In the genomic region with DNA sequence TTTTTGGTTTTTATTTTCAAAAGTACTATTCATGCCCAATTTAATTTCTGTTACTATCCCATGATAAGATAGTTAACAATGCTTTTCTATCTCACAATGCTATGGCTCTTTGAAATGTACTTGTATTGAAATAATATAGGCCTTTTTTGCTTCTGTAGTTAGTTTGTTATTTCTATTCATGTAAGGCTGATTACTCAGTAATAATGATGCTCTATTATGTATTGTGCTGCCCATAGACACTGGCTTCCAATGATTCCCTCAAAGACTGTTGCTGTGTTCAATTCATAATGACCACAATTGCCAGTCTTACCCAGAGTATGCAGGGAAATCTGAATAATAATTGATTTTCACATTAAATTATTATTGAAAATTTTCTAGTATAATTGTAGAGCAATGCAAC, we compare ENCODE assay signal across 31 cellular contexts.
"Had no signal": no experiment of that assay in that cellular context is flagged by ENCODE, and none has a peak within 500 bp of the region (broad histone marks: within the 10 kb centered on the region; RNA-seq: fewer than 3 reads in every experiment).

No MANE protein-coding gene starts in this region.

- ATAC-seq: activated CD8-positive, alpha-beta T cell treated with anti-CD3 and anti-CD28 coated beads for 36 hours; activated naive CD4-positive, alpha-beta T cell treated with anti-CD3 and anti-CD28 coated beads, Interleukin-2, amount 50 U/mL, for 72 hours; activated T-cell treated with anti-CD3 and anti-CD28 coated beads, Interleukin-2, amount 50 U/mL, for 4 hours; activated T-cell treated with anti-CD3 and anti-CD28 coated beads, Interleukin-2, amount 50 U/mL, for 72 hours; activated T-helper 17 cell treated with anti-CD3 and anti-CD28 coated beads, Interleukin-2, amount 50 U/mL, for 72 hours; body of pancreas had no signal

- DNase-seq: activated B cell treated with CpG ODN at 0.5 μM for 24 hours; activated CD4-positive, alpha-beta memory T cell treated with anti-CD3 and anti-CD28 coated beads for 36 hours; activated CD4-positive, alpha-beta T cell treated with anti-CD3 and anti-CD28 coated beads for 4 hours; activated CD4-positive, alpha-beta T cell treated with anti-CD3 and anti-CD28 coated beads, Interleukin-2, amount 10 ng/mL, durations not matched to agents 24 days and 14 days; activated CD4-positive, alpha-beta T cell treated with anti-CD3 and anti-CD28 coated beads, Interleukin-2, amount 50 U/mL, for 1 hour; activated CD4-positive, alpha-beta T cell treated with anti-CD3 and anti-CD28 coated beads, Interleukin-2, amount 50 U/mL, for 4 hours; activated CD4-positive, CD25-positive, alpha-beta regulatory T cell treated with anti-CD3 and anti-CD28 coated beads, Interleukin-2, amount 50 U/mL, for 72 hours; activated CD8-positive, alpha-beta memory T cell treated with anti-CD3 and anti-CD28 coated beads, Interleukin-2, amount 50 U/mL, for 4 hours; activated CD8-positive, alpha-beta T cell treated with anti-CD3 and anti-CD28 coated beads for 36 hours; activated effector memory CD4-positive, alpha-beta T cell treated with anti-CD3 and anti-CD28 coated beads, Interleukin-2, amount 50 U/mL, for 16 hours; activated gamma-delta T cell treated with Interleukin-2 at 50 U/mL for 16 hours; activated naive CD4-positive, alpha-beta T cell; activated naive CD4-positive, alpha-beta T cell treated with anti-CD3 and anti-CD28 coated beads for 36 hours; activated naive CD4-positive, alpha-beta T cell treated with anti-CD3 and anti-CD28 coated beads, Interleukin-2, amount 50 U/mL, for 16 hours; activated naive CD8-positive, alpha-beta T cell treated with anti-CD3 and anti-CD28 coated beads for 36 hours; activated T-cell treated with anti-CD3 and anti-CD28 coated beads for 4 hours; activated T-cell treated with anti-CD3 and anti-CD28 coated beads, Interleukin-2, amount 50 U/mL, for 1 hour; activated T-cell treated with anti-CD3 and anti-CD28 coated beads, Interleukin-2, amount 50 U/mL, for 4 hours; activated T-cell treated with anti-CD3 and anti-CD28 coated beads, Interleukin-2, amount 50 U/mL, for 72 hours; adrenal gland; amniotic stem cell; aorta; body of pancreas; brain microvascular endothelial cell; central memory CD4-positive, alpha-beta T cell; cerebellar nuclear complex; T-helper 1 cell; T-helper 2 cell; T-helper 9 cell had no signal
